ENCODE assay signal across 8 cellular contexts in the genomic region with DNA sequence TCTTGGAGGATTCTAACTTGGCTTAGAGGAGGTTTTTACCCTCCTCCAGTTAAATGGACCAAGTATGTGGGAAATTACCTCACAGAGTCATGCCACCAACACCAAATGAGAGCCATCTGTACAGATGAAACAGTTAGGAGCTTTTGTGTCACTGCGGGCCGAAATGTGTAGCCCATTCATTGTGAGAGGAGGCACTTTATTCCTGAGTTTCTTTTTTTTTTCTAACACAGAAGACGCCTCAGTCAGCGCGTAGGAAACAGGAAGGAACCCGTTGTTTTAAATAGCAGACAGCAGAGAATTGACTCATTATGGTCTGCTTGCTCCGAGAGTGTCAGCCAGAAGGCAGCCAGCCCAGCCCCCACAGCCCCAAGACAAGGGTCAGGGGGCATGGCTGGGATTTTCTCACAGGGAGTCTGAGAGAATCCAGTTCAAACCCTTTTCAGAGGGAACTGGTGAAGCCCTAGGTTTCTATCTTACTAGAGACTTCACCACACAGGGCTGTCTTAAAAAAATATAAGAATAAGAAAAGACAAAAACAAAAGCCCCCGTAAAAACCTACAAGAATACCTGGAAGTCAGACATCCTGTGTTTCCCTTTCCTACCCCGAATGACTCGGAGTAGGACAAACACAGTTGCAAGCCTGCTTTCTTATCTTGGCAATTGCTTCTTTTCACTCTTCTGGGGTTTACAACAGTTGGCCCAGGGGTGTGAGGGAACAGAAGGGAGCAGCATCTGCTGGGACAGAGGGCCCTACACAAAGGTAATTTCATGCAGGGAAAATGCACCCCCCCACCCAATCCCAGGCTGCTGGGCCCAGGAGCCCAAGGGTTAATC.
A peak's percentile ranks its signal among the peaks of the same experiment; 100 is the strongest.
DNase-seq lines count a peak whose midpoint lies in the region; ATAC-seq and TF ChIP-seq lines count a peak whose summit lies in the region.

No MANE protein-coding gene starts in this region.

- ATAC-seq in GM18868 (IDR thresholded peaks at IDR 0.05; ENCODE audit: unreplicated experiment) (peak; percentile 89), HG03103 (IDR thresholded peaks at IDR 0.05; ENCODE audit: low read depth, unreplicated experiment) (peak; percentile 86)

- H3K4me3 ChIP-seq in A673 (ENCODE audit: low read depth, low read length, poor library complexity, severe bottlenecking) (no peak overlapping the region), SJSA1 (no peak overlapping the region)

- CTCF ChIA-PET in A673 (lab: Charles Lee): no interaction called here

- H3K4me1 ChIP-seq in A673 (ENCODE audit: insufficient read depth, low read length, poor library complexity, severe bottlenecking) (peaks cover 14% of the 10 kb centered on the region), SJSA1 (replicated peaks) (peaks cover 22% of the 10 kb centered on the region)

- no peak overlapping the region for H3K27ac ChIP-seq in A673 (ENCODE audit: low read depth, low read length, poor library complexity, severe bottlenecking)
- peak overlapping the region; percentile 91 for H3K27ac ChIP-seq in SJSA1
- peak overlapping the region; percentile 54 for H3K27ac ChIP-seq in caudate nucleus (ENCODE audit: low read depth, low read length)

- H3K27me3 ChIP-seq in A673 (replicated peaks; ENCODE audit: insufficient read depth, low read depth, low read length, poor library complexity) (no peaks in the 10 kb centered on the region), SJSA1 (replicated peaks) (no peaks in the 10 kb centered on the region)

- POLR2A ChIA-PET in A673 (lab: Charles Lee; ENCODE audit: low non-redundant PET): no interaction called here

- TF ChIP-seq CTCF in A673 (conservative IDR thresholded peaks at IDR 0.05; ENCODE audit: low read depth, low read length): no peak

- DNase-seq in A673 (ENCODE audit: low spot score) (peak; percentile 73), SJSA1 (ENCODE audit: low read depth in 1 of 2, low spot score in 2 of 2) (peak; percentile 70 to 71), caudate nucleus (lab: John Stamatoyannopoulos, UW) (peak in 34 of 61 donors; percentile 10 to 70 (median 46)), left kidney (ENCODE audit: low read depth, low spot score) (peak; percentile 73), ACHN (no peak)
- DNase-seq in stimulated activated CD4-positive, alpha-beta T cell treated with anti-CD3 and anti-CD28 coated beads, Interleukin-4, amount 100 ng/mL, for 1 hour: peak; percentile 46

- H3K9me3 ChIP-seq in A673 (ENCODE audit: low read depth, low read length, poor library complexity, severe bottlenecking) (peaks cover 21% of the 10 kb centered on the region), SJSA1 (replicated peaks) (peaks cover 7% of the 10 kb centered on the region)

- intact Hi-C loops in A673 (cut with micrococcal nuclease; ENCODE audit: unreplicated experiment): no loop called here

- in situ Hi-C loops in ACHN (cut with HindIII; ENCODE audit: low pct_ligation_motif_present, low pct_unique_long_range_greater_than_20kb, low sequenced_read_pairs): no loop called here

- BruUV-seq in A673 (replicated peaks; lab: Mats Ljungman, UMichigan): no TSS peak

- H3K36me3 ChIP-seq in A673 (ENCODE audit: insufficient read depth, low read length, poor library complexity, severe bottlenecking) (no peaks in the 10 kb centered on the region), SJSA1 (no peaks in the 10 kb centered on the region)
